ENCODE assay signal across 26 cellular contexts in genomic region chr10:121316432-121316831, GRCh38.
"Had no signal": no experiment of that assay in that cellular context is flagged by ENCODE, and none has a peak within 500 bp of the region (broad histone marks: within the 10 kb centered on the region; RNA-seq: fewer than 3 reads in every experiment).

No MANE protein-coding gene starts in this region.

- H3K4me1 ChIP-seq: thyroid gland, upper lobe of left lung, upper lobe of right lung, uterus, vagina had no signal

- H3K36me3 ChIP-seq: stomach, suprapubic skin, thoracic aorta, thyroid gland, tibial artery, tibial nerve, transverse colon, upper lobe of left lung, upper lobe of right lung, uterus, vagina had no signal

- H3K27me3 ChIP-seq: stomach, suprapubic skin, testis, thyroid gland, tibial artery, tibial nerve, transverse colon, upper lobe of left lung, upper lobe of right lung, uterus, vagina had no signal

- ATAC-seq: stimulated activated effector memory CD8-positive, alpha-beta T cell treated with anti-CD3 and anti-CD28 coated beads, Interleukin-12 subunit alpha, Interleukin-12 subunit beta, amount 100 ng/mL, for 72 hours; stimulated activated memory B cell treated with anti-CD40 and anti-IgM and Interleukin-4, amounts not matched to agents 10 μg/mL and 1 μg/mL and 100 μg/mL, for 72 hours; stimulated activated naive B cell treated with anti-CD40 and anti-IgM and Interleukin-4, amounts not matched to agents 10 μg/mL and 1 μg/mL and 100 μg/mL, for 72 hours; stimulated activated naive CD8-positive, alpha-beta T cell treated with anti-CD3 and anti-CD28 coated beads, Interleukin-15, amount 100 ng/mL, for 72 hours; stimulated activated naive CD8-positive, alpha-beta T cell treated with anti-CD3 and anti-CD28 coated beads, Interleukin-15, Interleukin-2, amounts not matched to agents 100 U/mL and 50 U/mL, for 24 hours; upper lobe of right lung had no signal

- H3K27ac ChIP-seq: stomach, suprapubic skin, testis, thoracic aorta, thyroid gland, tibial artery, tibial nerve, transverse colon, upper lobe of left lung, upper lobe of right lung, uterus, vagina had no signal

- H3K9me3 ChIP-seq: testis, thoracic aorta, thyroid gland, tibial artery, upper lobe of left lung, upper lobe of right lung, uterus, vagina had no signal

- H3K4me3 ChIP-seq: stomach, suprapubic skin, testis, thoracic aorta, thyroid gland, tibial artery, tibial nerve, transverse colon, upper lobe of left lung, upper lobe of right lung, uterus, vagina had no signal

- DNase-seq: stimulated activated CD4-positive, alpha-beta T cell treated with anti-CD3 and anti-CD28 coated beads, Interleukin-2, amount 100 ng/mL, for 48 hours; stimulated activated CD4-positive, alpha-beta T cell treated with anti-CD3 and anti-CD28 coated beads, Interleukin-4, amount 100 ng/mL, for 1 hour; stimulated activated CD4-positive, alpha-beta T cell treated with anti-CD3 and anti-CD28 coated beads, Interleukin-4, amount 100 ng/mL, for 24 hours; stimulated activated CD4-positive, alpha-beta T cell treated with anti-CD3 and anti-CD28 coated beads, Interleukin-4, amount 100 ng/mL, for 4 hours; stimulated activated CD8-positive, alpha-beta memory T cell treated with anti-CD3 and anti-CD28 coated beads, Interleukin-4, amount 100 ng/mL, for 48 hours; stimulated activated naive B cell treated with anti-CD40 and anti-IgM and Interleukin-4, amounts not matched to agents 10 μg/mL and 1 μg/mL and 100 μg/mL, for 72 hours; stimulated activated naive CD4-positive, alpha-beta T cell; stimulated activated naive CD4-positive, alpha-beta T cell treated with Interleukin-2 at 50 U/mL for 16 hours; stimulated activated naive CD8-positive, alpha-beta T cell treated with anti-CD3 and anti-CD28 coated beads, Interleukin-15, amount 100 ng/mL, for 72 hours; stimulated activated naive CD8-positive, alpha-beta T cell treated with anti-CD3 and anti-CD28 coated beads, Interleukin-15, Interleukin-2, amounts not matched to agents 100 U/mL and 50 U/mL, for 24 hours; stomach; substantia nigra; testis; thyroid gland; tibial artery; transverse colon; trophoblast cell; upper lobe of left lung; upper lobe of right lung; uterus had no signal
